ENCODE assay signal across 11 cellular contexts in genomic region chr3:185729335-185729715, GRCh38.
A peak's percentile ranks its signal among the peaks of the same experiment; 100 is the strongest.
DNase-seq lines count a peak whose midpoint lies in the region; ATAC-seq and TF ChIP-seq lines count a peak whose summit lies in the region.
"Had no signal": no experiment of that assay in that cellular context is flagged by ENCODE, and none has a peak within 500 bp of the region (broad histone marks: within the 10 kb centered on the region; RNA-seq: fewer than 3 reads in every experiment).

No MANE protein-coding gene starts in this region.

- no peaks in the 10 kb centered on the region for H3K36me3 ChIP-seq in HCT116 (ENCODE audit: control insufficient read depth in 1 of 2, insufficient read depth in 2 of 2, low read length in 2 of 2)
- H3K36me3 ChIP-seq in SJSA1: peaks cover 6% of the 10 kb centered on the region
- no peaks in the 10 kb centered on the region for H3K36me3 ChIP-seq in fibroblast of lung (ENCODE audit: control insufficient read depth, insufficient read depth, low read length)

- POLR2A ChIA-PET in HCT116 (lab: Charles Lee): no interaction called here

- DNase-seq in HCT116 (ENCODE audit: low read depth, low spot score): no peak
- no peak for DNase-seq in SJSA1 (ENCODE audit: low read depth in 1 of 2, low spot score in 2 of 2)
- DNase-seq in fibroblast of lung (ENCODE audit: low read depth in 2 of 2): peak; percentile 83 to 85
- no peak for DNase-seq in NCI-H2029 treated with DMSO at 0.1 percent for 48 hours (lab: John Stamatoyannopoulos, UW)
- no peak for DNase-seq in NCI-H2227 treated with DMSO at 0.1 percent for 48 hours (lab: John Stamatoyannopoulos, UW)
- DNase-seq: body of pancreas, DND-41, erythroblast, NCI-H187 had no signal

- TF ChIP-seq RAD21 in HCT116 (IDR thresholded peaks at IDR 0.05; ENCODE audit: low read depth): no peak

- H3K4me1 ChIP-seq in HCT116 (ENCODE audit: control insufficient read depth in 1 of 2, insufficient read depth in 2 of 2, low read length in 2 of 2) (peaks cover 19 to 64% of the 10 kb centered on the region in 2 experiments), SJSA1 (replicated peaks) (peaks cover 84% of the 10 kb centered on the region), fibroblast of lung (ENCODE audit: control insufficient read depth, extremely low read depth, insufficient read depth, low read length) (peaks cover 33% of the 10 kb centered on the region)
- H3K4me1 ChIP-seq: body of pancreas had no signal

- H3K27ac ChIP-seq in HCT116 (ENCODE audit: low read depth, low read length) (no peak overlapping the region), SJSA1 (peak overlapping the region; percentile 74), fibroblast of lung (ENCODE audit: insufficient read depth, low read length) (peak overlapping the region; percentile 65)
- H3K27ac ChIP-seq: body of pancreas had no signal

- no peak for TF ChIP-seq POLR2A in HCT116 (IDR thresholded peaks at IDR 0.05; ENCODE audit: borderline replicate concordance, extremely low read depth, insufficient read depth, insufficient read length)

- peaks cover 23% of the 10 kb centered on the region for H4K20me1 ChIP-seq in HCT116 (ENCODE audit: insufficient read depth)
- H4K20me1 ChIP-seq in fibroblast of lung (ENCODE audit: control insufficient read depth, extremely low read depth, insufficient read depth, low read length): no peaks in the 10 kb centered on the region

- no peak for TF ChIP-seq CTCF in HCT116 (IDR thresholded peaks at IDR 0.05 in 2 of 3, conservative IDR thresholded peaks at IDR 0.05 in 1 of 3; ENCODE audit: borderline replicate concordance in 1 of 3, insufficient read depth in 1 of 3, low read depth in 2 of 3, low read length in 2 of 3)
- no peak for TF ChIP-seq CTCF in fibroblast of lung (conservative IDR thresholded peaks at IDR 0.05 in 1 of 2, IDR thresholded peaks at IDR 0.05 in 1 of 2; ENCODE audit: low read depth in 1 of 2, low read length in 2 of 2)

- BruUV-seq in HCT116 (replicated peaks; lab: Mats Ljungman, UMichigan): no TSS peak

- H2AFZ ChIP-seq in HCT116 (ENCODE audit: low read depth, low read length, poor library complexity, severe bottlenecking): no peak overlapping the region
- H2AFZ ChIP-seq in fibroblast of lung (ENCODE audit: low read length): no peak overlapping the region

- RAD21 ChIA-PET in HCT116 (lab: Charles Lee; ENCODE audit: low non-redundant PET in 1 of 2, low total read pairs in 2 of 2, uncharacterized antibody in 2 of 2, unreplicated experiment in 2 of 2): interaction anchor here in 1 of 2 experiments (1.4 kb wide), 1 partner anchor 170 kb away, joined by 4 read pairs; no protein-coding TSS in a partner anchor

- H3K27me3 ChIP-seq in HCT116 (ENCODE audit: insufficient read depth, low read length) (no peaks in the 10 kb centered on the region), SJSA1 (replicated peaks) (no peaks in the 10 kb centered on the region), fibroblast of lung (ENCODE audit: control insufficient read depth, insufficient read depth, low read length) (no peaks in the 10 kb centered on the region)
- H3K27me3 ChIP-seq: body of pancreas had no signal

- no peaks in the 10 kb centered on the region for H3K9me3 ChIP-seq in HCT116 (ENCODE audit: control insufficient read depth in 1 of 2, insufficient read depth in 1 of 2, low read depth in 1 of 2, low read length in 2 of 2)
- no peaks in the 10 kb centered on the region for H3K9me3 ChIP-seq in SJSA1 (replicated peaks)
- H3K9me3 ChIP-seq in fibroblast of lung (ENCODE audit: control insufficient read depth, insufficient read depth, low read depth, low read length): no peaks in the 10 kb centered on the region
- H3K9me3 ChIP-seq: body of pancreas had no signal

- H3K9ac ChIP-seq in HCT116 (ENCODE audit: low read length): no peak overlapping the region
- H3K9ac ChIP-seq in fibroblast of lung (ENCODE audit: insufficient read depth, low read length): no peak overlapping the region

- H3K79me2 ChIP-seq in HCT116 (ENCODE audit: insufficient read depth, low read length) (peaks cover 99% of the 10 kb centered on the region), fibroblast of lung (ENCODE audit: control insufficient read depth, insufficient read depth, low read length) (peaks cover 57% of the 10 kb centered on the region)

- no peaks in the 10 kb centered on the region for H3K9me2 ChIP-seq in HCT116 (ENCODE audit: insufficient read depth)

- no peak overlapping the region for H3K4me3 ChIP-seq in HCT116 (replicated peaks in 1 of 2; ENCODE audit: low read depth in 1 of 2, low read length in 2 of 2)
- no peak overlapping the region for H3K4me3 ChIP-seq in SJSA1
- H3K4me3 ChIP-seq in fibroblast of lung (replicated peaks in 1 of 4; ENCODE audit: control extremely low read depth in 1 of 4, insufficient read depth in 1 of 4, low read depth in 3 of 4, low read length in 4 of 4): peak overlapping the region in 1 of 4 experiments; percentile 9
- H3K4me3 ChIP-seq: body of pancreas had no signal

- no peak for ATAC-seq in HCT116
- no peak for ATAC-seq in HG02678 (IDR thresholded peaks at IDR 0.05; ENCODE audit: unreplicated experiment)
- ATAC-seq in HG03175 (IDR thresholded peaks at IDR 0.05; ENCODE audit: unreplicated experiment): no peak
- ATAC-seq: body of pancreas had no signal

- CTCF ChIA-PET in HCT116 (lab: Charles Lee): interaction anchor here (1.7 kb wide), 1 partner anchor 69 kb away, joined by 5 read pairs; no protein-coding TSS in a partner anchor

- intact Hi-C loops in HCT116 (cut with micrococcal nuclease): no loop called here

- peak overlapping the region; percentile 34 for H3K4me2 ChIP-seq in HCT116 (ENCODE audit: low read length)
- H3K4me2 ChIP-seq in fibroblast of lung (ENCODE audit: extremely low read depth, insufficient read depth, low read length): peak overlapping the region; percentile 79

TF ChIP-seq in HCT116, 20 proteins besides CTCF, POLR2A, EP300 and RAD21 (continues in another document):
- TF ChIP-seq TCF7L2 (IDR thresholded peaks at IDR 0.05; ENCODE audit: borderline replicate concordance, extremely low read depth, insufficient read depth, insufficient read length) (no peak), ZBTB33 (IDR thresholded peaks at IDR 0.05; ENCODE audit: extremely low read depth, insufficient replicate concordance, low read length) (no peak), CEBPB (IDR thresholded peaks at IDR 0.05; ENCODE audit: low read depth) (peak; percentile 87), CBX3 (IDR thresholded peaks at IDR 0.05; ENCODE audit: low read depth) (no peak), ATF3 (IDR thresholded peaks at IDR 0.05) (no peak; the same call in 1 of the 2 replicates), JUND (IDR thresholded peaks at IDR 0.05) (peak; percentile 80), ZNF274 (IDR thresholded peaks at IDR 0.05; ENCODE audit: low read depth, low read length) (no peak), EZH2 (IDR thresholded peaks at IDR 0.05) (no peak), ELF1 (IDR thresholded peaks at IDR 0.05; ENCODE audit: borderline replicate concordance, low read depth) (no peak), ZFX (IDR thresholded peaks at IDR 0.05) (no peak), FOSL1 (IDR thresholded peaks at IDR 0.05; ENCODE audit: low read depth) (peak; percentile 91), POLR2AphosphoS5 (IDR thresholded peaks at IDR 0.05; ENCODE audit: low read depth, low read length) (peak; percentile 40; the same call in 1 of the 2 replicates), REST (IDR thresholded peaks at IDR 0.05; ENCODE audit: low read depth) (no peak), YY1 (IDR thresholded peaks at IDR 0.05; ENCODE audit: extremely low read depth, insufficient replicate concordance, low read depth, low read length) (no peak), SP1 (IDR thresholded peaks at IDR 0.05; ENCODE audit: low read depth) (peak; percentile 73)

Comparison
In these comparisons a context has a peak if more than half of its experiments do, and no peak if none do; other contexts are left out.
1. DNase-seq: peak in fibroblast of lung (2 of 2); none in HCT116 (single experiment), SJSA1 (0 of 2), NCI-H2029 treated with DMSO at 0.1 percent for 48 hours (single experiment) and NCI-H2227 treated with DMSO at 0.1 percent for 48 hours (single experiment).